In the genomic region with DNA sequence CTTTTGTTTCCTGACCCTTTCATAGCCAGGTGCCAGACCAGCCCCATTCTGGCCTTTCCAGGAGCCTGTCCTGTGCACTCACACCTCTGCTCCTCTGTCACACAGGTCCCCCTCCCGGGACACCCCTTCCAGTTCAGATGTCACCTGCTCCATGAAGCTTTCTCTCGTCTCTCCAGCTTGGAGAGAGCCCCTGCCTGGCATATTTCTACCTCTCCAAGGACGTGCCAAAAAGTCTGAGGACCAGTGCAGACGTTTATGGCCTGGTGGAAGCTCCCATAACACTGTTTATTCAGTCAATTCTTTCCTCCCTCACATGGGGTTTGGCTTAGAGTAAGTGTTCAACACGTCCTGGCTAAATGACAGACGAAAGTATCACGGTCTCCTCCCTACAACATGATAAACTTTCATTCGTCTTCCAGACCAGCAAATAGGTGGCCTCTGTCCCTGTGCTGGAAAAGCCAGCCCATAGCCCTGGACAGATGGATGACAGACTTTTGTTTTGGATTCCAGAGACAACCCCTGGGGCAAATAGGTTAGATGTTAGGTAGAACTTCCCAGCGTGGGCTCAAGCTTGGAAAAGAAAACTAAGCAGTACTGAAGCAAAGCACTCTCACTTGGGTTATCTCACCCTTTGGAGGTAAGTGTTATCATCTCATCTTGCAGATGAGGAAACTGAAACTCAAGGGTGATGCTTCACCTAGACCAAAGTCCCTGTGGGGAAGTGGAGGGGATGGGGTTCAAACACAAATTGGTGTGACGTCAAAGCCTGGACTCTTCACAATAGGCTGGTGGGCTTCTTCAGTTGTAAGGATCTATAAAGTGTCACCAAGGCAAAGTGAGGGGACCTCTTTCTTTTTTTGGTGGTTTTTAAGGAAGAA, we compare ENCODE assay signal across 8 cellular contexts. TPM values are rescaled to one million over a fixed set of nuclear protein-coding genes. Genes with fewer than 3 reads are reported as not detected.
DNase-seq lines count a peak whose midpoint lies in the region; ATAC-seq and TF ChIP-seq lines count a peak whose summit lies in the region.

No MANE protein-coding gene starts in this region.

- peaks cover 41% of the 10 kb centered on the region for H3K4me1 ChIP-seq in GM23248 (ENCODE audit: insufficient read depth)

- H3K27ac Mint-ChIP-seq in nephron progenitor cell = no peak overlapping the region

- H3K9ac ChIP-seq in GM23248 = peak overlapping the region; percentile 84

- in situ Hi-C loops in GM23248 (cut with MboI) (no loop called here), brain microvascular endothelial cell (cut with HindIII; ENCODE audit: low pct_ligation_motif_present, low sequenced_read_pairs) (no loop called here)

- H3K4me1 Mint-ChIP-seq in nephron progenitor cell = peaks cover 61% of the 10 kb centered on the region

- DNase-seq in AG10803 (ENCODE audit: low read depth) = no peak
- no peak for DNase-seq in GM23248
- no peak for DNase-seq in brain microvascular endothelial cell
- no peak for DNase-seq in nephron progenitor cell
- DNase-seq in posterior cingulate gyrus = no peak
- DNase-seq in SKM-1 treated with dmso at 0.1 percent for 144 hours (lab: John Stamatoyannopoulos, UW; ENCODE audit: unreplicated experiment) = no peak
- DNase-seq in foreskin melanocyte = no peak

- H3K4me3 ChIP-seq in AG10803 (ENCODE audit: low read length) (peak overlapping the region; percentile 74), GM23248 (peak overlapping the region; percentile 79), brain microvascular endothelial cell (ENCODE audit: low read depth, low read length) (peak overlapping the region; percentile 12)

- H3K27me3 Mint-ChIP-seq in nephron progenitor cell (ENCODE audit: low read depth, poor library complexity) = peaks cover 23% of the 10 kb centered on the region

- TF ChIP-seq CTCF in AG10803 (conservative IDR thresholded peaks at IDR 0.05; ENCODE audit: low read length) = no peak
- no peak for TF ChIP-seq CTCF in brain microvascular endothelial cell (IDR thresholded peaks at IDR 0.05; ENCODE audit: low read depth, low read length, missing control alignments)
- no peak for TF ChIP-seq CTCF in nephron progenitor cell (IDR thresholded peaks at IDR 0.05)

- no peak for ATAC-seq in GM18519 (IDR thresholded peaks at IDR 0.05; ENCODE audit: low FRiP score, unreplicated experiment)

- H3K9me3 ChIP-seq in GM23248 (ENCODE audit: low read depth) = no peaks in the 10 kb centered on the region

- H3K9me2 ChIP-seq in GM23248 (ENCODE audit: insufficient read depth) = no peaks in the 10 kb centered on the region

- H2AFZ ChIP-seq in GM23248 = no peak overlapping the region

- intact Hi-C loops in posterior cingulate gyrus (cut with DNase I) = loop anchor here (10.0 kb wide), 1 partner anchor 312 kb away; no protein-coding TSS in a partner anchor

- H3K9me3 Mint-ChIP-seq in nephron progenitor cell = no peaks in the 10 kb centered on the region

- H3K4me3 Mint-ChIP-seq in nephron progenitor cell = peak overlapping the region; percentile 78

- H3K27ac ChIP-seq in GM23248 (peak overlapping the region; percentile 43), brain microvascular endothelial cell (no peak overlapping the region)

- H3K4me2 ChIP-seq in GM23248 (ENCODE audit: unreplicated experiment) = peak overlapping the region; percentile 92

- peaks cover 15% of the 10 kb centered on the region for H3F3A ChIP-seq in GM23248 (ENCODE audit: insufficient read depth)

- WGBS in GM23248 (ENCODE audit: low coverage in 1 of 2, low lambda C conversion rate in 2 of 2, missing lambda C conversion rate in 2 of 2), 2 experiments = 13 to 14% methylated on average over 10 of the region's 10 CpGs

- no peaks in the 10 kb centered on the region for H3K36me3 Mint-ChIP-seq in nephron progenitor cell (ENCODE audit: low read depth)

- H4K20me1 ChIP-seq in GM23248 (ENCODE audit: insufficient read depth) = no peaks in the 10 kb centered on the region

- no peaks in the 10 kb centered on the region for H3K27me3 ChIP-seq in GM23248 (replicated peaks; ENCODE audit: insufficient read depth)
- no peaks in the 10 kb centered on the region for H3K27me3 ChIP-seq in brain microvascular endothelial cell (replicated peaks)

- peaks cover 67% of the 10 kb centered on the region for H3K79me2 ChIP-seq in GM23248 (ENCODE audit: insufficient read depth)

- H3K36me3 ChIP-seq in GM23248 (ENCODE audit: low read depth) = no peaks in the 10 kb centered on the region
- no peaks in the 10 kb centered on the region for H3K36me3 ChIP-seq in brain microvascular endothelial cell (replicated peaks)

RNA-seq across cellular contexts. Expression of gene ECE1, which starts 52.9 kb away (rescaled TPM):
- 100 and 124 TPM in 2 replicates for total RNA-seq in GM23248 (2014; rRNA removed; shearing (Covaris generic))
- polyA plus RNA-seq in GM23248 (2016; fragmentation: Nextera tagmentation; extraction: Ambion mirVana) = 82.3 and 84.2 TPM in 2 replicates

Comparison
In these comparisons a context has a peak if more than half of its experiments do, and no peak if none do; other contexts are left out.
1. H3K4me3 ChIP-seq: peak in every context shown above with its lines; median percentile 79 in GM23248; 74 in AG10803; 12 in brain microvascular endothelial cell.